ENCODE assay signal across 8 cellular contexts in the genomic region with DNA sequence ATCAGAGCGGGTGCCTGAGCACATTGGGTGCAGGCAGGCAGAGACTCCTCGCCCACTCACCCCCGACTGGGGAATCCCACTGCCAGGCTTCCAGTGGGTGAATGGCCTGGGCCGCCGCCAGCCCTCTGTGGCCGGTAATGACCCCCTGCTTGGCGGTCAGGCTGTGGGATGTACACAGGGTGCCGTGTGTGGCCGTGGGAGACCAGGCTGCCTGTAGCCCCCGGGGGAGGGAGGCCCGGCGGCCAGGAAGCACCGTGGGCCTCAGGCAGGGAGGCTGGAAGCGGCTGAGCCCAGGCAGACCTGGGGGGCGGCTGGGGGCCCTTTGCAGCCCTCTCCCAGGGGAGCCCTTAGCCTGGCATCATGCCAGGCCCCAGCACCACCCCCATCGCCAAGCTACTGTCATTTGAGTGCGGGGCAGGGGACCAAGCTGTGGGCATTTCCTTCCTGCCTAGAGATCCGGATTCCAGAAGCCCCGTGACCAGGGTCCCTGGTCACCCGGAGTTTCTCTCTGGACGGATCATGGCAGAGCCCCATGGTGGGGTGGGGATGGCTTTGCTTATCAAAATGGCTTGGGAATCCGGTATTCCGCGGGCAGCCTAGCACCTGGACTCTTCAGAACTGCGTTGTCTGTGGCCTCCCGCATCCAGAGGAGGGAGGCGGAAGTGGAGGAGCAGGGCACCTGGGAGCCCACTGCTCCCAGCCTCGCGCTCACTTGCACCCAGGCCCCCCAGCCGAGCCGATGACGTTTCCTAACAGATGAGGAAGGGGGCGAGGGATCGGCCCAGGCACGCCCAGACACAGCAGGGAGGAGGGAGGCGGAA. TPM values are rescaled to one million over a fixed set of nuclear protein-coding genes. Genes with fewer than 3 reads are reported as not detected.
DNase-seq lines count a peak whose midpoint lies in the region; ATAC-seq, FAIRE-seq and TF ChIP-seq lines count a peak whose summit lies in the region.

No MANE protein-coding gene starts in this region.

- H3K4me3 ChIP-seq in fibroblast of the aortic adventitia (ENCODE audit: low read depth, low read length) = peak overlapping the region; percentile 83

- H3K27ac Mint-ChIP-seq in neural crest cell (ENCODE audit: unreplicated experiment) = peak overlapping the region; percentile 97
- peak overlapping the region; percentile 93 for H3K27ac Mint-ChIP-seq in type B pancreatic cell

- TF ChIP-seq POLR2A in H54 (IDR thresholded peaks at IDR 0.05; ENCODE audit: low read depth, low read length) = no peak; the same call in 1 of the 2 replicates

- H3K4me3 Mint-ChIP-seq in activated T-cell treated with anti-CD3 and anti-CD28 coated beads, Interleukin-2, amount 50 U/mL, for 4 hours = peak overlapping the region; percentile 91
- peak overlapping the region; percentile 97 for H3K4me3 Mint-ChIP-seq in neural crest cell
- peak overlapping the region; percentile 95 for H3K4me3 Mint-ChIP-seq in type B pancreatic cell

- no peaks in the 10 kb centered on the region for H3K9me3 Mint-ChIP-seq in activated T-cell treated with anti-CD3 and anti-CD28 coated beads, Interleukin-2, amount 50 U/mL, for 4 hours
- no peaks in the 10 kb centered on the region for H3K9me3 Mint-ChIP-seq in neural crest cell
- no peaks in the 10 kb centered on the region for H3K9me3 Mint-ChIP-seq in type B pancreatic cell

- DNase-seq in CD1c-positive myeloid dendritic cell (ENCODE audit: extremely low spot score) (peak; percentile 89), H54 (ENCODE audit: insufficient read length, low spot score) (peak; percentile 98), NOMO-1 (lab: John Stamatoyannopoulos, UW; ENCODE audit: unreplicated experiment in 2 of 2) (peak; percentile 70 to 73), fibroblast of the aortic adventitia (ENCODE audit: low read depth) (peak; percentile 64), neural crest cell (ENCODE audit: low read depth, low spot score) (no peak), type B pancreatic cell (ENCODE audit: extremely low spot score, unreplicated experiment) (peak; percentile 75), NCI-H2196 (lab: John Stamatoyannopoulos, UW; ENCODE audit: unreplicated experiment) (no peak)
- peak; percentile 41 for DNase-seq in activated T-cell treated with anti-CD3 and anti-CD28 coated beads, Interleukin-2, amount 50 U/mL, for 4 hours

- TF ChIP-seq CTCF in fibroblast of the aortic adventitia (IDR thresholded peaks at IDR 0.05; ENCODE audit: insufficient read depth, low read length) (no peak), neural crest cell (conservative IDR thresholded peaks at IDR 0.05) (no peak), type B pancreatic cell (conservative IDR thresholded peaks at IDR 0.05) (no peak)

- H3K4me1 Mint-ChIP-seq in activated T-cell treated with anti-CD3 and anti-CD28 coated beads, Interleukin-2, amount 50 U/mL, for 4 hours (ENCODE audit: low read depth) = peaks cover 23% of the 10 kb centered on the region
- H3K4me1 Mint-ChIP-seq in neural crest cell = peaks cover 43% of the 10 kb centered on the region
- H3K4me1 Mint-ChIP-seq in type B pancreatic cell (ENCODE audit: unreplicated experiment) = peaks cover 20% of the 10 kb centered on the region

- ATAC-seq in activated T-cell treated with anti-CD3 and anti-CD28 coated beads, Interleukin-2, amount 50 U/mL, for 4 hours = peak; percentile 16 to 19

- H3K27me3 Mint-ChIP-seq in activated T-cell treated with anti-CD3 and anti-CD28 coated beads, Interleukin-2, amount 50 U/mL, for 4 hours (ENCODE audit: low read depth) = no peaks in the 10 kb centered on the region
- H3K27me3 Mint-ChIP-seq in neural crest cell (ENCODE audit: low read depth) = no peaks in the 10 kb centered on the region
- H3K27me3 Mint-ChIP-seq in type B pancreatic cell = no peaks in the 10 kb centered on the region

- FAIRE-seq in H54 (lab: Jason Lieb, UNC) = no peak

- H3K36me3 Mint-ChIP-seq in activated T-cell treated with anti-CD3 and anti-CD28 coated beads, Interleukin-2, amount 50 U/mL, for 4 hours (ENCODE audit: insufficient read depth) = no peaks in the 10 kb centered on the region
- no peaks in the 10 kb centered on the region for H3K36me3 Mint-ChIP-seq in neural crest cell (ENCODE audit: low read depth)
- no peaks in the 10 kb centered on the region for H3K36me3 Mint-ChIP-seq in type B pancreatic cell

RNA-seq across cellular contexts. Expression of a gene that starts 1.1 kb away (rescaled TPM):
- total RNA-seq in activated T-cell treated with anti-CD3 and anti-CD28 coated beads, Interleukin-2, amount 50 U/mL, for 4 hours = 10 to 100 TPM; 13.4 to 17.3 (median 15.2) TPM
- total RNA-seq in fibroblast of the aortic adventitia (ENCODE audit: low replicate concordance) = 9.2 and 27.9 TPM in 2 replicates
- 225 and 237 TPM in 2 replicates for total RNA-seq in neural crest cell
- total RNA-seq in type B pancreatic cell (ENCODE audit: low replicate concordance) = 124 and 166 TPM in 2 replicates

RNA-seq across cellular contexts. Expression of a gene that starts 55.1 kb away (rescaled TPM):
- total RNA-seq in activated T-cell treated with anti-CD3 and anti-CD28 coated beads, Interleukin-2, amount 50 U/mL, for 4 hours = under 1 TPM in 1 of 3 donors, not detected in 2; 0.03 TPM
- total RNA-seq in fibroblast of the aortic adventitia (ENCODE audit: low replicate concordance) (0.25 and 0.36 TPM in 2 replicates), neural crest cell (not detected in 2 replicates), type B pancreatic cell (ENCODE audit: low replicate concordance) (1.2 and 5.6 TPM in 2 replicates)

Comparison
In these comparisons a context has a peak if more than half of its experiments do, and no peak if none do; other contexts are left out.
1. DNase-seq: peak in CD1c-positive myeloid dendritic cell (single experiment), H54 (single experiment), NOMO-1 (2 of 2), activated T-cell treated with anti-CD3 and anti-CD28 coated beads, Interleukin-2, amount 50 U/mL, for 4 hours (single experiment), fibroblast of the aortic adventitia (single experiment) and type B pancreatic cell (single experiment); none in neural crest cell (single experiment) and NCI-H2196 (single experiment).
2. Peak in every context shown above with its lines, with median percentiles within 50 percentile points of each other: H3K4me3 Mint-ChIP-seq.